ENCODE assay signal across 14 cellular contexts in genomic region chr4:33477715-33478114, GRCh38.
DNase-seq lines count a peak whose midpoint lies in the region; ATAC-seq and TF ChIP-seq lines count a peak whose summit lies in the region.
"Had no signal": no experiment of that assay in that cellular context is flagged by ENCODE, and none has a peak within 500 bp of the region (broad histone marks: within the 10 kb centered on the region; RNA-seq: fewer than 3 reads in every experiment).

No MANE protein-coding gene starts in this region.

- no peaks in the 10 kb centered on the region for H4K20me1 ChIP-seq in neural cell (ENCODE audit: insufficient read depth)
- H4K20me1 ChIP-seq: BLaER1 treated with 17β-estradiol and CSF1 and Interleukin-3, amounts not matched to agents 10 nM and 100 nM had no signal

- peaks cover 5% of the 10 kb centered on the region for H3K36me3 Mint-ChIP-seq in natural killer cell treated with Interleukin-12 subunit alpha and Interleukin-12 subunit beta and Interleukin-15 and Interleukin-18, amount 100 ng/mL, for 72 hours
- H3K36me3 Mint-ChIP-seq: CD4-positive, CD25-positive, alpha-beta regulatory T cell; IgD-negative memory B cell had no signal

- peaks cover 11% of the 10 kb centered on the region for H3K9me3 Mint-ChIP-seq in natural killer cell treated with Interleukin-12 subunit alpha and Interleukin-12 subunit beta and Interleukin-15 and Interleukin-18, amount 100 ng/mL, for 72 hours

- H3K27ac ChIP-seq in neural cell (ENCODE audit: low read length): peak overlapping the region; percentile 49
- H3K27ac ChIP-seq: BLaER1 treated with 17β-estradiol and CSF1 and Interleukin-3, amounts not matched to agents 10 nM and 100 nM had no signal

- H3K4me1 ChIP-seq in BE2C: peaks cover 7% of the 10 kb centered on the region
- H3K4me1 ChIP-seq: BLaER1 treated with 17β-estradiol and CSF1 and Interleukin-3, amounts not matched to agents 10 nM and 100 nM had no signal

- ATAC-seq in HG02610 (IDR thresholded peaks at IDR 0.05; ENCODE audit: unreplicated experiment): peak; percentile 61
- ATAC-seq in natural killer cell treated with Interleukin-12 subunit alpha and Interleukin-12 subunit beta and Interleukin-15 and Interleukin-18, amount 100 ng/mL, for 72 hours: no peak
- ATAC-seq in GM21360 (IDR thresholded peaks at IDR 0.05; ENCODE audit: unreplicated experiment): no peak

- no peak overlapping the region for H3K27ac Mint-ChIP-seq in natural killer cell treated with Interleukin-12 subunit alpha and Interleukin-12 subunit beta and Interleukin-15 and Interleukin-18, amount 100 ng/mL, for 72 hours
- H3K27ac Mint-ChIP-seq: CD4-positive, CD25-positive, alpha-beta regulatory T cell; H9; IgD-negative memory B cell had no signal

- no peaks in the 10 kb centered on the region for H3K27me3 Mint-ChIP-seq in natural killer cell treated with Interleukin-12 subunit alpha and Interleukin-12 subunit beta and Interleukin-15 and Interleukin-18, amount 100 ng/mL, for 72 hours
- H3K27me3 Mint-ChIP-seq: CD4-positive, CD25-positive, alpha-beta regulatory T cell; IgD-negative memory B cell had no signal

- TF ChIP-seq RAD21 in neural cell (conservative IDR thresholded peaks at IDR 0.05): peak; percentile 40

- H3K4me3 ChIP-seq in BE2C (ENCODE audit: low read depth, low read length): no peak overlapping the region
- no peak overlapping the region for H3K4me3 ChIP-seq in neural cell (ENCODE audit: low read length)
- H3K4me3 ChIP-seq: BLaER1 treated with 17β-estradiol and CSF1 and Interleukin-3, amounts not matched to agents 10 nM and 100 nM had no signal

- H3K4me3 Mint-ChIP-seq in natural killer cell treated with Interleukin-12 subunit alpha and Interleukin-12 subunit beta and Interleukin-15 and Interleukin-18, amount 100 ng/mL, for 72 hours: no peak overlapping the region
- H3K4me3 Mint-ChIP-seq: CD4-positive, CD25-positive, alpha-beta regulatory T cell; H9; IgD-negative memory B cell had no signal

- no peaks in the 10 kb centered on the region for H3K79me2 ChIP-seq in neural cell (replicated peaks; ENCODE audit: insufficient read depth, low read length)

- H3K4me2 ChIP-seq in neural cell (ENCODE audit: low read length): no peak overlapping the region
- H3K4me2 ChIP-seq: BLaER1 treated with 17β-estradiol and CSF1 and Interleukin-3, amounts not matched to agents 10 nM and 100 nM had no signal

- no peaks in the 10 kb centered on the region for H3K9me3 ChIP-seq in BE2C
- H3K9me3 ChIP-seq in neural cell (ENCODE audit: low read length): no peaks in the 10 kb centered on the region
- H3K9me3 ChIP-seq: BLaER1 treated with 17β-estradiol and CSF1 and Interleukin-3, amounts not matched to agents 10 nM and 100 nM had no signal

- no peaks in the 10 kb centered on the region for H3K4me1 Mint-ChIP-seq in natural killer cell treated with Interleukin-12 subunit alpha and Interleukin-12 subunit beta and Interleukin-15 and Interleukin-18, amount 100 ng/mL, for 72 hours (ENCODE audit: low read depth in 2 of 2)
- H3K4me1 Mint-ChIP-seq: CD4-positive, CD25-positive, alpha-beta regulatory T cell; H9; IgD-negative memory B cell had no signal

- no peak overlapping the region for H2AFZ ChIP-seq in neural cell (ENCODE audit: low read depth, low read length)

- H3K36me3 ChIP-seq in BE2C (no peaks in the 10 kb centered on the region), neural cell (ENCODE audit: insufficient read depth, low read length) (no peaks in the 10 kb centered on the region)
- H3K36me3 ChIP-seq: BLaER1 treated with 17β-estradiol and CSF1 and Interleukin-3, amounts not matched to agents 10 nM and 100 nM had no signal

- H3K9me2 ChIP-seq in neural cell (ENCODE audit: insufficient read depth, low read length): no peaks in the 10 kb centered on the region

- TF ChIP-seq EP300 in neural cell (conservative IDR thresholded peaks at IDR 0.05; ENCODE audit: poor library complexity, severe bottlenecking): peak; percentile 93

- TF ChIP-seq CTCF in BE2C (IDR thresholded peaks at IDR 0.05; ENCODE audit: low read depth, low read length) (no peak), neural cell (IDR thresholded peaks at IDR 0.05; ENCODE audit: poor library complexity, severe bottlenecking) (no peak)

- DNase-seq in BE2C (peak; percentile 37), NCI-H345 (lab: John Stamatoyannopoulos, UW) (peak; percentile 49), D341Med (ENCODE audit: low spot score) (no peak)
- DNase-seq in natural killer cell treated with Interleukin-12 subunit alpha and Interleukin-12 subunit beta and Interleukin-15 and Interleukin-18, amount 100 ng/mL, for 72 hours (ENCODE audit: low spot score): no peak
- DNase-seq: AML-193; CD4-positive, CD25-positive, alpha-beta regulatory T cell; DMS 273 treated with DMSO at 0.1 percent for 48 hours; GOT3; H9 had no signal

- H3K9ac ChIP-seq in neural cell (ENCODE audit: low read length): no peak overlapping the region
- H3K9ac ChIP-seq: BLaER1 treated with 17β-estradiol and CSF1 and Interleukin-3, amounts not matched to agents 10 nM and 100 nM had no signal

- H3K27me3 ChIP-seq in BE2C: no peaks in the 10 kb centered on the region
- H3K27me3 ChIP-seq in neural cell (ENCODE audit: insufficient read depth, low read depth, low read length): no peaks in the 10 kb centered on the region
- H3K27me3 ChIP-seq: BLaER1 treated with 17β-estradiol and CSF1 and Interleukin-3, amounts not matched to agents 10 nM and 100 nM had no signal

- H3F3A ChIP-seq in neural cell (ENCODE audit: insufficient read depth, low read length, poor library complexity, severe bottlenecking): no peaks in the 10 kb centered on the region

TF ChIP-seq in neural cell, 6 proteins besides CTCF, POLR2A, EP300 and RAD21:
- TF ChIP-seq MXI1 (conservative IDR thresholded peaks at IDR 0.05; ENCODE audit: poor library complexity, severe bottlenecking) (no peak), SMC3 (conservative IDR thresholded peaks at IDR 0.05; ENCODE audit: poor library complexity) (peak; percentile 46), EZH2 (IDR thresholded peaks at IDR 0.05; ENCODE audit: borderline replicate concordance, insufficient read depth, low read length, poor library complexity, severe bottlenecking) (no peak), POLR2AphosphoS5 (IDR thresholded peaks at IDR 0.05) (peak; percentile 81), TAF1 (IDR thresholded peaks at IDR 0.05; ENCODE audit: low read depth) (no peak)
- TF ChIP-seq, protein P1, sequence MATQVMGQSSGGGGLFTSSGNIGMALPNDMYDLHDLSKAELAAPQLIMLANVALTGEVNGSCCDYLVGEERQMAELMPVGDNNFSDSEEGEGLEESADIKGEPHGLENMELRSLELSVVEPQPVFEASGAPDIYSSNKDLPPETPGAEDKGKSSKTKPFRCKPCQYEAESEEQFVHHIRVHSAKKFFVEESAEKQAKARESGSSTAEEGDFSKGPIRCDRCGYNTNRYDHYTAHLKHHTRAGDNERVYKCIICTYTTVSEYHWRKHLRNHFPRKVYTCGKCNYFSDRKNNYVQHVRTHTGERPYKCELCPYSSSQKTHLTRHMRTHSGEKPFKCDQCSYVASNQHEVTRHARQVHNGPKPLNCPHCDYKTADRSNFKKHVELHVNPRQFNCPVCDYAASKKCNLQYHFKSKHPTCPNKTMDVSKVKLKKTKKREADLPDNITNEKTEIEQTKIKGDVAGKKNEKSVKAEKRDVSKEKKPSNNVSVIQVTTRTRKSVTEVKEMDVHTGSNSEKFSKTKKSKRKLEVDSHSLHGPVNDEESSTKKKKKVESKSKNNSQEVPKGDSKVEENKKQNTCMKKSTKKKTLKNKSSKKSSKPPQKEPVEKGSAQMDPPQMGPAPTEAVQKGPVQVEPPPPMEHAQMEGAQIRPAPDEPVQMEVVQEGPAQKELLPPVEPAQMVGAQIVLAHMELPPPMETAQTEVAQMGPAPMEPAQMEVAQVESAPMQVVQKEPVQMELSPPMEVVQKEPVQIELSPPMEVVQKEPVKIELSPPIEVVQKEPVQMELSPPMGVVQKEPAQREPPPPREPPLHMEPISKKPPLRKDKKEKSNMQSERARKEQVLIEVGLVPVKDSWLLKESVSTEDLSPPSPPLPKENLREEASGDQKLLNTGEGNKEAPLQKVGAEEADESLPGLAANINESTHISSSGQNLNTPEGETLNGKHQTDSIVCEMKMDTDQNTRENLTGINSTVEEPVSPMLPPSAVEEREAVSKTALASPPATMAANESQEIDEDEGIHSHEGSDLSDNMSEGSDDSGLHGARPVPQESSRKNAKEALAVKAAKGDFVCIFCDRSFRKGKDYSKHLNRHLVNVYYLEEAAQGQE (IDR thresholded peaks at IDR 0.05; ENCODE audit: borderline replicate concordance): peak; percentile 84
TF ChIP-seq in neural cell: peak in this region for 3.

Comparison
In these comparisons a context has a peak if more than half of its experiments do, and no peak if none do; other contexts are left out.
1. DNase-seq: peak in BE2C (single experiment) and NCI-H345 (single experiment); none in D341Med (single experiment) and natural killer cell treated with Interleukin-12 subunit alpha and Interleukin-12 subunit beta and Interleukin-15 and Interleukin-18, amount 100 ng/mL, for 72 hours (single experiment).